1 cellular context compared by ENCODE assay signal in the genomic region with DNA sequence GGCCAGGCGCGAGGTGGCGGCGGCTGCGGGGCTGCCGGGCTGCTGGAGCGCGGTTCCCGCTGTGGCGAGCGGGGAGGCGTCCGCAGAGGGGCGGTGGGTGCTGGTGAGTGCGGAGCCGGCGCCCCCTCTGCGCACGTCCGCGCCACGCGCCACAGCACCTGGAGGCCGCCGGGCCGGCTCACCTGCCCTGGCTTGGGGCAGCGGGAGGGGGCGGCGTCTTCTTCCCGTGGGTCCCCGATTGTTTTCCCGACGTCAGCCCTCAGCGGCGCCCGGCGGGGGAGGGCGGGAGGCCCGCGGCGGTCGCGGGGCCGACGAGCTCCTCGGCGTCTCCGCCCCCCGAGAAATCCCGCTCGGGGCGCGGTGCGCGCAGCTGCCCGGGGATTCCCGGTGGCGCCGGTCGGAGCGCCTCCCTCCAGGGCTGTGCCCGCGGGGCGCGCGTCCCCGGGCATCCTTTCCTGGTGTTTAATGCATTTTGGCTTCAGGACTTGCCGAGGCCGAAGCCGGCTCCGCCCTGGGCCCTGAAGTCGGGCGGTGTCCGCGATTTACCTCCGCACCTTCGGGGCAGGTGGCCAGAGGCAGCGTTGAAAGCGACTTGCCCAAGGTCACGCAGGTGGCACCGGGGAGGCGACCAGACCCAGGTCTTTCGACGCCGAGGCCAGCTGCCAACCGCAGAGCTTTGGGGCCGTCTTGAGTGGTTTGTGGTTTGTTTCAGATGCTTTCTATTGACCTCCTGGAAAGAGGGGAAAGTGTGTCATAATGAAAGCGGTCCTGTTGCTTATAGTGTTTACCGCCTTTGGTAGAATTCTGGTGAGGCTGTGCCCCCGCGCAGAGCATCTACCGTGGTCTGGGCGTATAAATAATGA.
TF ChIP-seq lines count a peak whose summit lies in the region.

No MANE protein-coding gene starts in this region.

TF ChIP-seq in HepG2, 621 proteins besides CTCF, POLR2A, EP300 and RAD21 (continued from another document and continues in another):
- TF ChIP-seq, protein P1, sequence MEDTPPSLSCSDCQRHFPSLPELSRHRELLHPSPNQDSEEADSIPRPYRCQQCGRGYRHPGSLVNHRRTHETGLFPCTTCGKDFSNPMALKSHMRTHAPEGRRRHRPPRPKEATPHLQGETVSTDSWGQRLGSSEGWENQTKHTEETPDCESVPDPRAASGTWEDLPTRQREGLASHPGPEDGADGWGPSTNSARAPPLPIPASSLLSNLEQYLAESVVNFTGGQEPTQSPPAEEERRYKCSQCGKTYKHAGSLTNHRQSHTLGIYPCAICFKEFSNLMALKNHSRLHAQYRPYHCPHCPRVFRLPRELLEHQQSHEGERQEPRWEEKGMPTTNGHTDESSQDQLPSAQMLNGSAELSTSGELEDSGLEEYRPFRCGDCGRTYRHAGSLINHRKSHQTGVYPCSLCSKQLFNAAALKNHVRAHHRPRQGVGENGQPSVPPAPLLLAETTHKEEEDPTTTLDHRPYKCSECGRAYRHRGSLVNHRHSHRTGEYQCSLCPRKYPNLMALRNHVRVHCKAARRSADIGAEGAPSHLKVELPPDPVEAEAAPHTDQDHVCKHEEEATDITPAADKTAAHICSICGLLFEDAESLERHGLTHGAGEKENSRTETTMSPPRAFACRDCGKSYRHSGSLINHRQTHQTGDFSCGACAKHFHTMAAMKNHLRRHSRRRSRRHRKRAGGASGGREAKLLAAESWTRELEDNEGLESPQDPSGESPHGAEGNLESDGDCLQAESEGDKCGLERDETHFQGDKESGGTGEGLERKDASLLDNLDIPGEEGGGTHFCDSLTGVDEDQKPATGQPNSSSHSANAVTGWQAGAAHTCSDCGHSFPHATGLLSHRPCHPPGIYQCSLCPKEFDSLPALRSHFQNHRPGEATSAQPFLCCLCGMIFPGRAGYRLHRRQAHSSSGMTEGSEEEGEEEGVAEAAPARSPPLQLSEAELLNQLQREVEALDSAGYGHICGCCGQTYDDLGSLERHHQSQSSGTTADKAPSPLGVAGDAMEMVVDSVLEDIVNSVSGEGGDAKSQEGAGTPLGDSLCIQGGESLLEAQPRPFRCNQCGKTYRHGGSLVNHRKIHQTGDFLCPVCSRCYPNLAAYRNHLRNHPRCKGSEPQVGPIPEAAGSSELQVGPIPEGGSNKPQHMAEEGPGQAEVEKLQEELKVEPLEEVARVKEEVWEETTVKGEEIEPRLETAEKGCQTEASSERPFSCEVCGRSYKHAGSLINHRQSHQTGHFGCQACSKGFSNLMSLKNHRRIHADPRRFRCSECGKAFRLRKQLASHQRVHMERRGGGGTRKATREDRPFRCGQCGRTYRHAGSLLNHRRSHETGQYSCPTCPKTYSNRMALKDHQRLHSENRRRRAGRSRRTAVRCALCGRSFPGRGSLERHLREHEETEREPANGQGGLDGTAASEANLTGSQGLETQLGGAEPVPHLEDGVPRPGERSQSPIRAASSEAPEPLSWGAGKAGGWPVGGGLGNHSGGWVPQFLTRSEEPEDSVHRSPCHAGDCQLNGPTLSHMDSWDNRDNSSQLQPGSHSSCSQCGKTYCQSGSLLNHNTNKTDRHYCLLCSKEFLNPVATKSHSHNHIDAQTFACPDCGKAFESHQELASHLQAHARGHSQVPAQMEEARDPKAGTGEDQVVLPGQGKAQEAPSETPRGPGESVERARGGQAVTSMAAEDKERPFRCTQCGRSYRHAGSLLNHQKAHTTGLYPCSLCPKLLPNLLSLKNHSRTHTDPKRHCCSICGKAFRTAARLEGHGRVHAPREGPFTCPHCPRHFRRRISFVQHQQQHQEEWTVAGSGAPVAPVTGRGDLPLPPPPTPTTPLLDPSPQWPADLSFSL (CRISPR knock-in tag; IDR thresholded peaks at IDR 0.05), result no peak
- TF ChIP-seq, protein P2, sequence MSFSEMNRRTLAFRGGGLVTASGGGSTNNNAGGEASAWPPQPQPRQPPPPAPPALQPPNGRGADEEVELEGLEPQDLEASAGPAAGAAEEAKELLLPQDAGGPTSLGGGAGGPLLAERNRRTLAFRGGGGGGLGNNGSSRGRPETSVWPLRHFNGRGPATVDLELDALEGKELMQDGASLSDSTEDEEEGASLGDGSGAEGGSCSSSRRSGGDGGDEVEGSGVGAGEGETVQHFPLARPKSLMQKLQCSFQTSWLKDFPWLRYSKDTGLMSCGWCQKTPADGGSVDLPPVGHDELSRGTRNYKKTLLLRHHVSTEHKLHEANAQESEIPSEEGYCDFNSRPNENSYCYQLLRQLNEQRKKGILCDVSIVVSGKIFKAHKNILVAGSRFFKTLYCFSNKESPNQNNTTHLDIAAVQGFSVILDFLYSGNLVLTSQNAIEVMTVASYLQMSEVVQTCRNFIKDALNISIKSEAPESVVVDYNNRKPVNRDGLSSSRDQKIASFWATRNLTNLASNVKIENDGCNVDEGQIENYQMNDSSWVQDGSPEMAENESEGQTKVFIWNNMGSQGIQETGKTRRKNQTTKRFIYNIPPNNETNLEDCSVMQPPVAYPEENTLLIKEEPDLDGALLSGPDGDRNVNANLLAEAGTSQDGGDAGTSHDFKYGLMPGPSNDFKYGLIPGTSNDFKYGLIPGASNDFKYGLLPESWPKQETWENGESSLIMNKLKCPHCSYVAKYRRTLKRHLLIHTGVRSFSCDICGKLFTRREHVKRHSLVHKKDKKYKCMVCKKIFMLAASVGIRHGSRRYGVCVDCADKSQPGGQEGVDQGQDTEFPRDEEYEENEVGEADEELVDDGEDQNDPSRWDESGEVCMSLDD (CRISPR knock-in tag; IDR thresholded peaks at IDR 0.05; ENCODE audit: borderline replicate concordance), result no peak
- no peak for TF ChIP-seq ZNF24 (IDR thresholded peaks at IDR 0.05)
- TF ChIP-seq WIZ (CRISPR knock-in tag; IDR thresholded peaks at IDR 0.05), result no peak
- TF ChIP-seq, protein P3, sequence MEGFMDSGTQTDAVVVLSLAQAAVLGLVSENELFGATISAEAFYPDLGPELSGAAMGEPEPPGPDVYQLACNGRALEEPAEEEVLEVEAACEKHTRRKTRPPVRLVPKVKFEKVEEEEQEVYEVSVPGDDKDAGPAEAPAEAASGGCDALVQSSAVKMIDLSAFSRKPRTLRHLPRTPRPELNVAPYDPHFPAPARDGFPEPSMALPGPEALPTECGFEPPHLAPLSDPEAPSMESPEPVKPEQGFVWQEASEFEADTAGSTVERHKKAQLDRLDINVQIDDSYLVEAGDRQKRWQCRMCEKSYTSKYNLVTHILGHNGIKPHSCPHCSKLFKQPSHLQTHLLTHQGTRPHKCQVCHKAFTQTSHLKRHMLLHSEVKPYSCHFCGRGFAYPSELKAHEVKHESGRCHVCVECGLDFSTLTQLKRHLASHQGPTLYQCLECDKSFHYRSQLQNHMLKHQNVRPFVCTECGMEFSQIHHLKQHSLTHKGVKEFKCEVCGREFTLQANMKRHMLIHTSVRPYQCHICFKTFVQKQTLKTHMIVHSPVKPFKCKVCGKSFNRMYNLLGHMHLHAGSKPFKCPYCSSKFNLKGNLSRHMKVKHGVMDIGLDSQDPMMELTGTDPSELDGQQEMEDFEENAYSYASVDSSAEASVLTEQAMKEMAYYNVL (CRISPR knock-in tag; IDR thresholded peaks at IDR 0.05; ENCODE audit: borderline replicate concordance), result no peak
- TF ChIP-seq ZMYM4 (CRISPR knock-in tag; IDR thresholded peaks at IDR 0.05), result no peak
- no peak; the same call in 1 of the 2 replicates for TF ChIP-seq ZNF773 (CRISPR knock-in tag; IDR thresholded peaks at IDR 0.05; ENCODE audit: borderline replicate concordance)
- TF ChIP-seq, protein P4, sequence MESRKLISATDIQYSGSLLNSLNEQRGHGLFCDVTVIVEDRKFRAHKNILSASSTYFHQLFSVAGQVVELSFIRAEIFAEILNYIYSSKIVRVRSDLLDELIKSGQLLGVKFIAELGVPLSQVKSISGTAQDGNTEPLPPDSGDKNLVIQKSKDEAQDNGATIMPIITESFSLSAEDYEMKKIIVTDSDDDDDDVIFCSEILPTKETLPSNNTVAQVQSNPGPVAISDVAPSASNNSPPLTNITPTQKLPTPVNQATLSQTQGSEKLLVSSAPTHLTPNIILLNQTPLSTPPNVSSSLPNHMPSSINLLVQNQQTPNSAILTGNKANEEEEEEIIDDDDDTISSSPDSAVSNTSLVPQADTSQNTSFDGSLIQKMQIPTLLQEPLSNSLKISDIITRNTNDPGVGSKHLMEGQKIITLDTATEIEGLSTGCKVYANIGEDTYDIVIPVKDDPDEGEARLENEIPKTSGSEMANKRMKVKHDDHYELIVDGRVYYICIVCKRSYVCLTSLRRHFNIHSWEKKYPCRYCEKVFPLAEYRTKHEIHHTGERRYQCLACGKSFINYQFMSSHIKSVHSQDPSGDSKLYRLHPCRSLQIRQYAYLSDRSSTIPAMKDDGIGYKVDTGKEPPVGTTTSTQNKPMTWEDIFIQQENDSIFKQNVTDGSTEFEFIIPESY (CRISPR knock-in tag; IDR thresholded peaks at IDR 0.05), result no peak
- no peak for TF ChIP-seq SETDB1 (CRISPR knock-in tag; IDR thresholded peaks at IDR 0.05; ENCODE audit: borderline replicate concordance)
- TF ChIP-seq YY1 (IDR thresholded peaks at IDR 0.05; ENCODE audit: insufficient read depth, insufficient replicate concordance, low read depth, low read length), result no peak
- TF ChIP-seq, protein P5, sequence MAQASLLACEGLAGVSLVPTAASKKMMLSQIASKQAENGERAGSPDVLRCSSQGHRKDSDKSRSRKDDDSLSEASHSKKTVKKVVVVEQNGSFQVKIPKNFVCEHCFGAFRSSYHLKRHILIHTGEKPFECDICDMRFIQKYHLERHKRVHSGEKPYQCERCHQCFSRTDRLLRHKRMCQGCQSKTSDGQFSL (CRISPR knock-in tag; IDR thresholded peaks at IDR 0.05), result no peak
- peak; percentile 39 for TF ChIP-seq ZNF883 (CRISPR knock-in tag; IDR thresholded peaks at IDR 0.05; ENCODE audit: not compliant biosample characterization)
- TF ChIP-seq ZNF124 (CRISPR knock-in tag; IDR thresholded peaks at IDR 0.05), result no peak
- TF ChIP-seq HDAC2 (CRISPR knock-in tag; IDR thresholded peaks at IDR 0.05), result no peak
- TF ChIP-seq ZFP41 (CRISPR knock-in tag; IDR thresholded peaks at IDR 0.05; ENCODE audit: borderline replicate concordance), result no peak
- peak; percentile 34 for TF ChIP-seq TBX2 (CRISPR knock-in tag; IDR thresholded peaks at IDR 0.05; ENCODE audit: borderline replicate concordance)
- no peak for TF ChIP-seq TCF7L2 (IDR thresholded peaks at IDR 0.05; ENCODE audit: low read depth, low read length)
- no peak for TF ChIP-seq ZNF468 (CRISPR knock-in tag; IDR thresholded peaks at IDR 0.05)
- TF ChIP-seq ZNF644 (CRISPR knock-in tag; IDR thresholded peaks at IDR 0.05; ENCODE audit: low read depth), result no peak
- no peak for TF ChIP-seq CCDC6 (CRISPR knock-in tag; IDR thresholded peaks at IDR 0.05)
- TF ChIP-seq ZKSCAN8 (CRISPR knock-in tag; IDR thresholded peaks at IDR 0.05; ENCODE audit: borderline replicate concordance), result no peak
- peak; percentile 82 for TF ChIP-seq RBFOX2 (IDR thresholded peaks at IDR 0.05; ENCODE audit: low read depth, low read length)
- no peak for TF ChIP-seq ETV5 (CRISPR knock-in tag; IDR thresholded peaks at IDR 0.05; ENCODE audit: borderline replicate concordance)
- TF ChIP-seq ZNF101 (CRISPR knock-in tag; IDR thresholded peaks at IDR 0.05; ENCODE audit: borderline replicate concordance, low read depth), result no peak
- no peak for TF ChIP-seq DNMT3B (CRISPR knock-in tag; conservative IDR thresholded peaks at IDR 0.05)
- TF ChIP-seq ZNF572 (CRISPR knock-in tag; IDR thresholded peaks at IDR 0.05), result no peak
- no peak for TF ChIP-seq CEBPB (IDR thresholded peaks at IDR 0.05; ENCODE audit: borderline replicate concordance, low read depth, low read length)
- TF ChIP-seq, protein P6, sequence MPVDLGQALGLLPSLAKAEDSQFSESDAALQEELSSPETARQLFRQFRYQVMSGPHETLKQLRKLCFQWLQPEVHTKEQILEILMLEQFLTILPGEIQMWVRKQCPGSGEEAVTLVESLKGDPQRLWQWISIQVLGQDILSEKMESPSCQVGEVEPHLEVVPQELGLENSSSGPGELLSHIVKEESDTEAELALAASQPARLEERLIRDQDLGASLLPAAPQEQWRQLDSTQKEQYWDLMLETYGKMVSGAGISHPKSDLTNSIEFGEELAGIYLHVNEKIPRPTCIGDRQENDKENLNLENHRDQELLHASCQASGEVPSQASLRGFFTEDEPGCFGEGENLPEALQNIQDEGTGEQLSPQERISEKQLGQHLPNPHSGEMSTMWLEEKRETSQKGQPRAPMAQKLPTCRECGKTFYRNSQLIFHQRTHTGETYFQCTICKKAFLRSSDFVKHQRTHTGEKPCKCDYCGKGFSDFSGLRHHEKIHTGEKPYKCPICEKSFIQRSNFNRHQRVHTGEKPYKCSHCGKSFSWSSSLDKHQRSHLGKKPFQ (CRISPR knock-in tag; IDR thresholded peaks at IDR 0.05; ENCODE audit: insufficient replicate concordance), result no peak
- no peak for TF ChIP-seq PHF5A (CRISPR knock-in tag; IDR thresholded peaks at IDR 0.05; ENCODE audit: low read depth, unreplicated experiment)
- TF ChIP-seq FOXO1 (CRISPR knock-in tag; IDR thresholded peaks at IDR 0.05), result peak; percentile 2; the same call in 1 of the 2 replicates
- peak; percentile 6; the same call in 1 of the 2 replicates for TF ChIP-seq SAP130 (CRISPR knock-in tag; IDR thresholded peaks at IDR 0.05; ENCODE audit: low read depth)
- TF ChIP-seq ZNF546 (CRISPR knock-in tag; conservative IDR thresholded peaks at IDR 0.05), result no peak
- TF ChIP-seq, protein P7, sequence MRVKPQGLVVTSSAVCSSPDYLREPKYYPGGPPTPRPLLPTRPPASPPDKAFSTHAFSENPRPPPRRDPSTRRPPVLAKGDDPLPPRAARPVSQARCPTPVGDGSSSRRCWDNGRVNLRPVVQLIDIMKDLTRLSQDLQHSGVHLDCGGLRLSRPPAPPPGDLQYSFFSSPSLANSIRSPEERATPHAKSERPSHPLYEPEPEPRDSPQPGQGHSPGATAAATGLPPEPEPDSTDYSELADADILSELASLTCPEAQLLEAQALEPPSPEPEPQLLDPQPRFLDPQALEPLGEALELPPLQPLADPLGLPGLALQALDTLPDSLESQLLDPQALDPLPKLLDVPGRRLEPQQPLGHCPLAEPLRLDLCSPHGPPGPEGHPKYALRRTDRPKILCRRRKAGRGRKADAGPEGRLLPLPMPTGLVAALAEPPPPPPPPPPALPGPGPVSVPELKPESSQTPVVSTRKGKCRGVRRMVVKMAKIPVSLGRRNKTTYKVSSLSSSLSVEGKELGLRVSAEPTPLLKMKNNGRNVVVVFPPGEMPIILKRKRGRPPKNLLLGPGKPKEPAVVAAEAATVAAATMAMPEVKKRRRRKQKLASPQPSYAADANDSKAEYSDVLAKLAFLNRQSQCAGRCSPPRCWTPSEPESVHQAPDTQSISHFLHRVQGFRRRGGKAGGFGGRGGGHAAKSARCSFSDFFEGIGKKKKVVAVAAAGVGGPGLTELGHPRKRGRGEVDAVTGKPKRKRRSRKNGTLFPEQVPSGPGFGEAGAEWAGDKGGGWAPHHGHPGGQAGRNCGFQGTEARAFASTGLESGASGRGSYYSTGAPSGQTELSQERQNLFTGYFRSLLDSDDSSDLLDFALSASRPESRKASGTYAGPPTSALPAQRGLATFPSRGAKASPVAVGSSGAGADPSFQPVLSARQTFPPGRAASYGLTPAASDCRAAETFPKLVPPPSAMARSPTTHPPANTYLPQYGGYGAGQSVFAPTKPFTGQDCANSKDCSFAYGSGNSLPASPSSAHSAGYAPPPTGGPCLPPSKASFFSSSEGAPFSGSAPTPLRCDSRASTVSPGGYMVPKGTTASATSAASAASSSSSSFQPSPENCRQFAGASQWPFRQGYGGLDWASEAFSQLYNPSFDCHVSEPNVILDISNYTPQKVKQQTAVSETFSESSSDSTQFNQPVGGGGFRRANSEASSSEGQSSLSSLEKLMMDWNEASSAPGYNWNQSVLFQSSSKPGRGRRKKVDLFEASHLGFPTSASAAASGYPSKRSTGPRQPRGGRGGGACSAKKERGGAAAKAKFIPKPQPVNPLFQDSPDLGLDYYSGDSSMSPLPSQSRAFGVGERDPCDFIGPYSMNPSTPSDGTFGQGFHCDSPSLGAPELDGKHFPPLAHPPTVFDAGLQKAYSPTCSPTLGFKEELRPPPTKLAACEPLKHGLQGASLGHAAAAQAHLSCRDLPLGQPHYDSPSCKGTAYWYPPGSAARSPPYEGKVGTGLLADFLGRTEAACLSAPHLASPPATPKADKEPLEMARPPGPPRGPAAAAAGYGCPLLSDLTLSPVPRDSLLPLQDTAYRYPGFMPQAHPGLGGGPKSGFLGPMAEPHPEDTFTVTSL (CRISPR knock-in tag; IDR thresholded peaks at IDR 0.05; ENCODE audit: borderline replicate concordance), result no peak
- TF ChIP-seq ARID2 (CRISPR knock-in tag; IDR thresholded peaks at IDR 0.05; ENCODE audit: borderline replicate concordance), result 0 out of 2 replicates have a peak, but pooled peaks have one; percentile 33
- TF ChIP-seq JUND (CRISPR knock-in tag; IDR thresholded peaks at IDR 0.05), result no peak
